Comparison of ENCODE assay signal across 31 cellular contexts in genomic region chr11:134764966-134765365, GRCh38.
"Had no signal": no experiment of that assay in that cellular context is flagged by ENCODE, and none has a peak within 500 bp of the region (broad histone marks: within the 10 kb centered on the region; RNA-seq: fewer than 3 reads in every experiment).

No MANE protein-coding gene starts in this region.

- H3K4me3 ChIP-seq: coronary artery, dorsolateral prefrontal cortex, esophagus squamous epithelium, gastroesophageal sphincter, heart left ventricle had no signal

- DNase-seq: activated B cell treated with CpG ODN at 0.5 μM for 24 hours; activated CD4-positive, alpha-beta T cell treated with anti-CD3 and anti-CD28 coated beads for 48 hours; activated CD4-positive, alpha-beta T cell treated with anti-CD3 and anti-CD28 coated beads, Interleukin-2, amount 50 U/mL, for 1 hour; activated CD4-positive, alpha-beta T cell treated with anti-CD3 and anti-CD28 coated beads, Interleukin-2, amount 50 U/mL, for 48 hours; activated CD8-positive, alpha-beta memory T cell treated with anti-CD3 and anti-CD28 coated beads for 24 hours; activated CD8-positive, alpha-beta T cell treated with anti-CD3 and anti-CD28 coated beads for 36 hours; activated effector memory CD4-positive, alpha-beta T cell treated with Interleukin-2 at 50 U/mL for 16 hours; activated gamma-delta T cell treated with Interleukin-2 at 50 U/mL for 16 hours; activated naive CD4-positive, alpha-beta T cell treated with anti-CD3 and anti-CD28 coated beads, Interleukin-2, amount 50 U/mL, for 16 hours; activated naive CD4-positive, alpha-beta T cell treated with Interleukin-2 at 50 U/mL for 16 hours; activated T-cell treated with anti-CD3 and anti-CD28 coated beads, Interleukin-2, amount 50 U/mL, for 4 hours; amniotic stem cell; anterior cingulate cortex; brain microvascular endothelial cell; dorsolateral prefrontal cortex; effector CD4-positive, alpha-beta T cell; effector memory CD8-positive, alpha-beta T cell; erythroblast; esophagus squamous epithelium; foreskin melanocyte; heart left ventricle; T-helper 1 cell; T-helper 17 cell; T1000; WERI-Rb-1 had no signal

- FAIRE-seq: astrocyte, bronchial epithelial cell had no signal

- H3K27me3 ChIP-seq: brain microvascular endothelial cell, gastroesophageal sphincter had no signal

- H3K36me3 ChIP-seq: brain microvascular endothelial cell, esophagus squamous epithelium, gastroesophageal sphincter, heart left ventricle, WERI-Rb-1 had no signal

- H3K27ac ChIP-seq: brain microvascular endothelial cell, coronary artery, dorsolateral prefrontal cortex, esophagus squamous epithelium, gastroesophageal sphincter, heart left ventricle, WERI-Rb-1 had no signal

- H3K4me1 ChIP-seq: esophagus squamous epithelium, gastroesophageal sphincter, heart left ventricle had no signal

- ATAC-seq: activated CD4-positive, CD25-positive, alpha-beta regulatory T cell treated with anti-CD3 and anti-CD28 coated beads, Interleukin-2, amount 50 U/mL, for 24 hours; activated CD8-positive, alpha-beta T cell treated with anti-CD3 and anti-CD28 coated beads for 36 hours; activated T-cell treated with anti-CD3 and anti-CD28 coated beads, Interleukin-2, amount 50 U/mL, for 4 hours; activated T-helper 17 cell treated with anti-CD3 and anti-CD28 coated beads, Interleukin-2, amount 50 U/mL, for 72 hours; effector memory CD8-positive, alpha-beta T cell; gastroesophageal sphincter; heart left ventricle; T-helper 17 cell had no signal
